Comparison of ENCODE assay signal across 17 cellular contexts in genomic region chr10:48518412-48518811, GRCh38.
DNase-seq lines count a peak whose midpoint lies in the region; ATAC-seq and TF ChIP-seq lines count a peak whose summit lies in the region.
"Had no signal": no experiment of that assay in that cellular context is flagged by ENCODE, and none has a peak within 500 bp of the region (broad histone marks: within the 10 kb centered on the region; RNA-seq: fewer than 3 reads in every experiment).

No MANE protein-coding gene starts in this region.

- no peak for ATAC-seq in stimulated activated memory B cell treated with anti-CD40 and anti-IgM and Interleukin-4, amounts not matched to agents 10 μg/mL and 1 μg/mL and 100 μg/mL, for 72 hours
- no peak for ATAC-seq in left cardiac atrium
- ATAC-seq: foreskin keratinocyte had no signal

- intact Hi-C loops in dendritic cell treated with granulocyte-macrophage colony-stimulating factor and Interleukin-4, amounts not matched to agents 40 ng/mL and 50 ng/mL, for 4 days (cut with micrococcal nuclease): no loop called here
- intact Hi-C loops in thyroid gland (cut with DNase I) (no loop called here), left cardiac atrium (cut with DNase I) (no loop called here)

- no peak for TF ChIP-seq CTCF in HL-60 (IDR thresholded peaks at IDR 0.05; ENCODE audit: insufficient read depth, low read length)
- TF ChIP-seq CTCF in thyroid gland (IDR thresholded peaks at IDR 0.05): no peak

- H3K36me3 ChIP-seq in thyroid gland: no peaks in the 10 kb centered on the region
- H3K36me3 ChIP-seq: breast epithelium, Peyer's patch, suprapubic skin had no signal

- no peaks in the 10 kb centered on the region for H3K9me3 ChIP-seq in thyroid gland
- H3K9me3 ChIP-seq: Peyer's patch, suprapubic skin had no signal

- no peak for TF ChIP-seq POLR2A in thyroid gland (IDR thresholded peaks at IDR 0.05)

- H3K9me3 Mint-ChIP-seq in dendritic cell treated with granulocyte-macrophage colony-stimulating factor and Interleukin-4, amounts not matched to agents 40 ng/mL and 50 ng/mL, for 4 days: peaks cover 19% of the 10 kb centered on the region
- peaks cover 9% of the 10 kb centered on the region for H3K9me3 Mint-ChIP-seq in stimulated activated memory B cell treated with anti-CD40 and anti-IgM and Interleukin-4, amounts not matched to agents 10 μg/mL and 1 μg/mL and 100 μg/mL, for 72 hours

- peaks cover 15 to 17% of the 10 kb centered on the region in 2 donors for H3K4me1 ChIP-seq in thyroid gland
- H3K4me1 ChIP-seq: foreskin keratinocyte had no signal

- peaks cover 3% of the 10 kb centered on the region for H3K27me3 ChIP-seq in HL-60 (ENCODE audit: insufficient read depth, poor library complexity, severe bottlenecking)
- no peaks in the 10 kb centered on the region for H3K27me3 ChIP-seq in thyroid gland
- H3K27me3 ChIP-seq: breast epithelium, Peyer's patch had no signal

- DNase-seq in CD1c-positive myeloid dendritic cell (ENCODE audit: extremely low spot score): peak; percentile 55
- DNase-seq in HL-60 (ENCODE audit: low read depth in 1 of 2, low spot score in 1 of 2): peak in 1 of 2 experiments; percentile 29
- DNase-seq in thyroid gland: no peak
- DNase-seq in GOT3 (lab: John Stamatoyannopoulos, UW): no peak
- no peak for DNase-seq in left cardiac atrium
- DNase-seq: dermis blood vessel endothelial cell, foreskin keratinocyte, H7, NCI-H2029 had no signal

- H3K4me3 ChIP-seq in HL-60 (replicated peaks; ENCODE audit: insufficient read depth, low read length): no peak overlapping the region
- H3K4me3 ChIP-seq in thyroid gland (replicated peaks in 1 of 3): no peak overlapping the region
- H3K4me3 ChIP-seq: breast epithelium, neural progenitor cell, Peyer's patch, smooth muscle cell, suprapubic skin had no signal

- peaks cover 59% of the 10 kb centered on the region for H3K4me1 Mint-ChIP-seq in dendritic cell treated with granulocyte-macrophage colony-stimulating factor and Interleukin-4, amounts not matched to agents 40 ng/mL and 50 ng/mL, for 4 days (ENCODE audit: low read depth)
- peaks cover 31% of the 10 kb centered on the region for H3K4me1 Mint-ChIP-seq in stimulated activated memory B cell treated with anti-CD40 and anti-IgM and Interleukin-4, amounts not matched to agents 10 μg/mL and 1 μg/mL and 100 μg/mL, for 72 hours

- H3K36me3 Mint-ChIP-seq in dendritic cell treated with granulocyte-macrophage colony-stimulating factor and Interleukin-4, amounts not matched to agents 40 ng/mL and 50 ng/mL, for 4 days (ENCODE audit: low read depth): peaks cover 40% of the 10 kb centered on the region
- peaks cover 5% of the 10 kb centered on the region for H3K36me3 Mint-ChIP-seq in stimulated activated memory B cell treated with anti-CD40 and anti-IgM and Interleukin-4, amounts not matched to agents 10 μg/mL and 1 μg/mL and 100 μg/mL, for 72 hours
- H3K36me3 Mint-ChIP-seq: mesothelial cell of epicardium, neural progenitor cell had no signal

- H3K27ac ChIP-seq in HL-60 (replicated peaks): peak overlapping the region; percentile 59
- H3K27ac ChIP-seq in thyroid gland: no peak overlapping the region
- H3K27ac ChIP-seq: breast epithelium, foreskin keratinocyte, neural progenitor cell, Peyer's patch, suprapubic skin had no signal

- H3K27ac Mint-ChIP-seq in dendritic cell treated with granulocyte-macrophage colony-stimulating factor and Interleukin-4, amounts not matched to agents 40 ng/mL and 50 ng/mL, for 4 days: peak overlapping the region; percentile 91
- peak overlapping the region; percentile 59 for H3K27ac Mint-ChIP-seq in stimulated activated memory B cell treated with anti-CD40 and anti-IgM and Interleukin-4, amounts not matched to agents 10 μg/mL and 1 μg/mL and 100 μg/mL, for 72 hours
- H3K27ac Mint-ChIP-seq: mesothelial cell of epicardium, neural progenitor cell had no signal

- 79 to 82% methylated on average over 3 of the region's 3 CpGs for WGBS in thyroid gland, 2 donors

- H3K4me3 Mint-ChIP-seq in dendritic cell treated with granulocyte-macrophage colony-stimulating factor and Interleukin-4, amounts not matched to agents 40 ng/mL and 50 ng/mL, for 4 days: peak overlapping the region; percentile 24
- no peak overlapping the region for H3K4me3 Mint-ChIP-seq in stimulated activated memory B cell treated with anti-CD40 and anti-IgM and Interleukin-4, amounts not matched to agents 10 μg/mL and 1 μg/mL and 100 μg/mL, for 72 hours
- H3K4me3 Mint-ChIP-seq: mesothelial cell of epicardium, neural progenitor cell had no signal

- H3K27me3 Mint-ChIP-seq in dendritic cell treated with granulocyte-macrophage colony-stimulating factor and Interleukin-4, amounts not matched to agents 40 ng/mL and 50 ng/mL, for 4 days: peaks cover 33% of the 10 kb centered on the region
- H3K27me3 Mint-ChIP-seq in stimulated activated memory B cell treated with anti-CD40 and anti-IgM and Interleukin-4, amounts not matched to agents 10 μg/mL and 1 μg/mL and 100 μg/mL, for 72 hours: peaks cover 46% of the 10 kb centered on the region
